ENCODE assay signal across 8 cellular contexts in the genomic region with DNA sequence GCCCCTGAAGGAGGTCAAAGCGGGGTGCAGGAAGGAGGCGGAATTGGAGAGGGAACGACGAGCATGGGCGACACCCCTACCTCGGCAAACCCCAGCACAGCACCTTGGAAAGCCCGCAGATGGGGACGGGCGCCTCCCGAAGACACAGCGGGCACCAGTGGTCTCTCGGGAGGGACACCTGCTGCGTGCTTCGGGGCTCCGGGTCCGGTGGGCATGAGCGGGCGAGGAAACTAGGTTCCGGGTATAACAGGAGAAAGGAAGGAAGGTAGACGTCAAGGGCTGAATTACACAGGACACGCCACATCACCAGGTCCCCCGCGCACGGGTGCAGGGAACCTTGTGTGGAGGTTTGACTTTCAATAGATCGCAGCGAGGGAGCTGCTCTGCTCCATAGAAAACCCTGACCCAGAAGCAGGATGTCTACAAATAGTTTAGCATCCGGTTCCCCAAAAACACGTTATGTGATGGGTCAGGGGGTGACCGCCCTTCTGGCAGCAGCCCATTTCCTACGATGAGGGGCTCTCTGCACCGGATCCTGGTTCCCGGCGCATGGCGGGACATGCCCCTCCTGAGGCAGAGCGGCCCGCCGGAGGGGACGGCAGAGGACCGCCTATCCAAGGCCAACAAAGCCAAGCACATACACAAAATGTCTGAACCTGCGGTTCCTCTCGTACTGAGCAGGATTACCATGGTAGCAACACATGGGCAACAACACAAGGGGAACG.
DNase-seq lines count a peak whose midpoint lies in the region; ATAC-seq and TF ChIP-seq lines count a peak whose summit lies in the region.

No MANE protein-coding gene starts in this region.

- no peaks in the 10 kb centered on the region for H3K9me3 ChIP-seq in body of pancreas
- H3K9me3 ChIP-seq in sigmoid colon = no peaks in the 10 kb centered on the region

- intact Hi-C loops in body of pancreas (cut with DNase I) (no loop called here), sigmoid colon (cut with DNase I) (no loop called here)

- TF ChIP-seq CTCF in body of pancreas (IDR thresholded peaks at IDR 0.05) (no peak), sigmoid colon (IDR thresholded peaks at IDR 0.05) (no peak)

- no peaks in the 10 kb centered on the region for H3K36me3 ChIP-seq in body of pancreas (replicated peaks in 1 of 2; ENCODE audit: insufficient read depth in 1 of 2, low read depth in 2 of 2)
- H3K36me3 ChIP-seq in sigmoid colon = no peaks in the 10 kb centered on the region

- H3K27me3 ChIP-seq in body of pancreas = no peaks in the 10 kb centered on the region
- H3K27me3 ChIP-seq in sigmoid colon = peaks cover 0 to 14% (median 10%) of the 10 kb centered on the region in 3 donors

- H3K4me1 ChIP-seq in body of pancreas (peaks cover 12% of the 10 kb centered on the region), sigmoid colon (peaks cover 0 to 6% (median 3%) of the 10 kb centered on the region in 4 donors)

- DNase-seq in body of pancreas (peak in 1 of 4 donors; percentile 15), sigmoid colon (no peak), nucleus accumbens (lab: John Stamatoyannopoulos, UW) (no peak), NCI-H2227 (lab: John Stamatoyannopoulos, UW; ENCODE audit: unreplicated experiment) (no peak), superior temporal gyrus (ENCODE audit: extremely low spot score) (no peak)

- WGBS in body of pancreas, 2 donors = 34 to 51% methylated on average over 24 to 42 of the region's 42 CpGs
- 52 to 61% methylated on average over 42 of the region's 42 CpGs for WGBS in sigmoid colon, 2 donors

- no peak for TF ChIP-seq POLR2A in body of pancreas (IDR thresholded peaks at IDR 0.05)
- TF ChIP-seq POLR2A in sigmoid colon (IDR thresholded peaks at IDR 0.05) = no peak

- H3K4me3 ChIP-seq in body of pancreas (peak overlapping the region in 1 of 2 donors; percentile 19), sigmoid colon (peak overlapping the region in 3 of 4 donors; percentile 29 to 46 (median 40))

- no peak for TF ChIP-seq EP300 in sigmoid colon (IDR thresholded peaks at IDR 0.05)

- H3K27ac ChIP-seq in body of pancreas (no peak overlapping the region), sigmoid colon (no peak overlapping the region)

- ATAC-seq in GM19035 (IDR thresholded peaks at IDR 0.05; ENCODE audit: unreplicated experiment) = peak; percentile 31
- peak; percentile 40 for ATAC-seq in HG03354 (IDR thresholded peaks at IDR 0.05; ENCODE audit: poor library complexity, severe bottlenecking, unreplicated experiment)
- peak; percentile 47 for ATAC-seq in body of pancreas
- ATAC-seq in HG03095 (IDR thresholded peaks at IDR 0.05; ENCODE audit: unreplicated experiment) = no peak
